In genomic region chr11:130611791-130612251, GRCh38 we compare ENCODE assay signal across 15 cellular contexts.
DNase-seq lines count a peak whose midpoint lies in the region; ATAC-seq and TF ChIP-seq lines count a peak whose summit lies in the region.
"Had no signal": no experiment of that assay in that cellular context is flagged by ENCODE, and none has a peak within 500 bp of the region (broad histone marks: within the 10 kb centered on the region; RNA-seq: fewer than 3 reads in every experiment).

No MANE protein-coding gene starts in this region.

- no peak for TF ChIP-seq CTCF in AG10803 (conservative IDR thresholded peaks at IDR 0.05; ENCODE audit: low read length)
- TF ChIP-seq CTCF in choroid plexus epithelial cell (conservative IDR thresholded peaks at IDR 0.05; ENCODE audit: low read depth, low read length): no peak

- no peak for ATAC-seq in HG02840 (IDR thresholded peaks at IDR 0.05; ENCODE audit: low FRiP score, unreplicated experiment)
- ATAC-seq: gastrocnemius medialis, left colon had no signal

- DNase-seq in AG10803 (ENCODE audit: low read depth): peak; percentile 98
- peak; percentile 95 for DNase-seq in M059J (ENCODE audit: low read depth)
- DNase-seq in choroid plexus epithelial cell (ENCODE audit: low read depth): peak; percentile 88
- DNase-seq in myocyte (ENCODE audit: low read depth): peak; percentile 38
- no peak for DNase-seq in activated T-cell treated with anti-CD3 and anti-CD28 coated beads for 4 hours
- DNase-seq in cortex of kidney (lab: John Stamatoyannopoulos, UW): no peak
- DNase-seq in NCI-H2171 (lab: John Stamatoyannopoulos, UW): no peak
- DNase-seq: activated CD4-positive, alpha-beta T cell treated with anti-CD3 and anti-CD28 coated beads for 1 hour; CD4-positive, CD25-positive, alpha-beta regulatory T cell; central memory CD4-positive, alpha-beta T cell; gastrocnemius medialis; left colon; NCI-H1105; NCI-H526 treated with DMSO at 0.1 percent for 48 hours had no signal

- H3K4me3 ChIP-seq in AG10803 (ENCODE audit: low read length) (no peak overlapping the region), choroid plexus epithelial cell (ENCODE audit: low read depth, low read length) (no peak overlapping the region)
- H3K4me3 ChIP-seq: gastrocnemius medialis had no signal

Comparison
In these comparisons a context has a peak if more than half of its experiments do, and no peak if none do; other contexts are left out.
1. DNase-seq: peak in AG10803 (single experiment), M059J (single experiment), choroid plexus epithelial cell (single experiment) and myocyte (single experiment); none in activated T-cell treated with anti-CD3 and anti-CD28 coated beads for 4 hours (single experiment), cortex of kidney (single experiment) and NCI-H2171 (single experiment).